17 cellular contexts compared by ENCODE assay signal in genomic region chr17:59388070-59388556, GRCh38. TPM values are rescaled to one million over a fixed set of nuclear protein-coding genes. Genes with fewer than 3 reads are reported as not detected.
DNase-seq lines count a peak whose midpoint lies in the region; ATAC-seq and TF ChIP-seq lines count a peak whose summit lies in the region.
"Had no signal": no experiment of that assay in that cellular context is flagged by ENCODE, and none has a peak within 500 bp of the region (broad histone marks: within the 10 kb centered on the region; RNA-seq: fewer than 3 reads in every experiment).

No MANE protein-coding gene starts in this region.

- H3K56ac ChIP-seq in mesendoderm (ENCODE audit: low read length), result no peak overlapping the region

- H3K4me1 ChIP-seq in parathyroid adenoma, result peaks cover 28% of the 10 kb centered on the region
- peaks cover 0 to 6% of the 10 kb centered on the region in 2 donors for H3K4me1 ChIP-seq in uterus
- no peaks in the 10 kb centered on the region for H3K4me1 ChIP-seq in upper lobe of right lung
- no peaks in the 10 kb centered on the region for H3K4me1 ChIP-seq in mesendoderm (ENCODE audit: control insufficient read depth, low read depth, low read length)
- H3K4me1 ChIP-seq: A549 had no signal

- no peak overlapping the region for H2AK5ac ChIP-seq in mesendoderm (ENCODE audit: low read length)

- no peak overlapping the region for H3K18ac ChIP-seq in mesendoderm (ENCODE audit: low read length)

- no peak for TF ChIP-seq CTCF in parathyroid adenoma (IDR thresholded peaks at IDR 0.05)
- TF ChIP-seq CTCF in uterus (IDR thresholded peaks at IDR 0.05), result no peak
- TF ChIP-seq CTCF in upper lobe of right lung (IDR thresholded peaks at IDR 0.05), result no peak

- intact Hi-C loops in Right ventricle myocardium superior (cut with DNase I), result no loop called here
- intact Hi-C loops in Right ventricle myocardium inferior (cut with DNase I), result no loop called here
- intact Hi-C loops in uterus (cut with DNase I; ENCODE audit: low total_unique reads), result no loop called here
- intact Hi-C loops in upper lobe of right lung (cut with DNase I), result no loop called here

- H3K4ac ChIP-seq in mesendoderm (ENCODE audit: low read depth, low read length), result no peak overlapping the region

- H3K4me2 ChIP-seq in parathyroid adenoma (ENCODE audit: low read length) (no peak overlapping the region), mesendoderm (ENCODE audit: low read length) (no peak overlapping the region)
- H3K4me2 ChIP-seq: A549 had no signal

- ATAC-seq in Right ventricle myocardium superior (ENCODE audit: poor library complexity) (peak; percentile 31), Right ventricle myocardium inferior (no peak), upper lobe of right lung (no peak)
- ATAC-seq: activated T-helper 17 cell treated with anti-CD3 and anti-CD28 coated beads, Interleukin-2, amount 50 U/mL, for 72 hours had no signal

- H4K5ac ChIP-seq in mesendoderm (ENCODE audit: low read length), result no peak overlapping the region

- no peak overlapping the region for H3K4me3 ChIP-seq in parathyroid adenoma (ENCODE audit: low read depth, low read length)
- H3K4me3 ChIP-seq in uterus, result no peak overlapping the region
- no peak overlapping the region for H3K4me3 ChIP-seq in upper lobe of right lung
- no peak overlapping the region for H3K4me3 ChIP-seq in mesendoderm (ENCODE audit: low read length)
- H3K4me3 ChIP-seq: A549, GM23248, tibial nerve had no signal

- no CpG with 5 or more reads among the region's 9 CpGs for WGBS in mesendoderm (ENCODE audit: extremely low coverage, insufficient coverage, low lambda C conversion rate)

- H3K23ac ChIP-seq in mesendoderm (ENCODE audit: low read length), result no peak overlapping the region

- no peaks in the 10 kb centered on the region for H3K79me1 ChIP-seq in mesendoderm (ENCODE audit: low read length)

- H3K27me3 ChIP-seq in parathyroid adenoma (ENCODE audit: control insufficient read depth, insufficient read depth, low read length) (no peaks in the 10 kb centered on the region), uterus (no peaks in the 10 kb centered on the region), upper lobe of right lung (no peaks in the 10 kb centered on the region), mesendoderm (ENCODE audit: insufficient read depth, low read length, poor library complexity) (no peaks in the 10 kb centered on the region)
- H3K27me3 ChIP-seq: tibial nerve had no signal

- no peaks in the 10 kb centered on the region for H3K36me3 ChIP-seq in parathyroid adenoma (ENCODE audit: control insufficient read depth, insufficient read depth, low read length)
- H3K36me3 ChIP-seq in uterus, result no peaks in the 10 kb centered on the region
- peaks cover 31% of the 10 kb centered on the region for H3K36me3 ChIP-seq in upper lobe of right lung
- no peaks in the 10 kb centered on the region for H3K36me3 ChIP-seq in mesendoderm (ENCODE audit: control insufficient read depth, insufficient read depth, low read length)

- H3K9me3 ChIP-seq in parathyroid adenoma (ENCODE audit: control insufficient read depth, low read length), result no peaks in the 10 kb centered on the region
- no peaks in the 10 kb centered on the region for H3K9me3 ChIP-seq in uterus
- no peaks in the 10 kb centered on the region for H3K9me3 ChIP-seq in upper lobe of right lung
- H3K9me3 ChIP-seq: A549, tibial nerve had no signal

- no peak for TF ChIP-seq POLR2A in uterus (IDR thresholded peaks at IDR 0.05)

- peak overlapping the region; percentile 83 for H3K27ac ChIP-seq in parathyroid adenoma
- peak overlapping the region; percentile 20 to 53 for H3K27ac ChIP-seq in uterus
- H3K27ac ChIP-seq in upper lobe of right lung, result no peak overlapping the region
- H3K27ac ChIP-seq in mesendoderm (ENCODE audit: low read depth, low read length), result no peak overlapping the region
- H3K27ac ChIP-seq: A549, GM23248, VCaP had no signal

- no peak overlapping the region for H2BK15ac ChIP-seq in mesendoderm (replicated peaks; ENCODE audit: low read depth)

- no peak overlapping the region for H4K8ac ChIP-seq in mesendoderm (ENCODE audit: low read depth, low read length)

- H2BK120ac ChIP-seq in mesendoderm (ENCODE audit: low read depth, low read length), result no peak overlapping the region

- no peak overlapping the region for H2BK5ac ChIP-seq in mesendoderm (ENCODE audit: low read length)

- H3K9ac ChIP-seq in parathyroid adenoma, result no peak overlapping the region
- no peak overlapping the region for H3K9ac ChIP-seq in mesendoderm (ENCODE audit: low read length)
- H3K9ac ChIP-seq: GM23248 had no signal

- H3K79me2 ChIP-seq in parathyroid adenoma (peaks cover 46% of the 10 kb centered on the region), mesendoderm (ENCODE audit: control insufficient read depth, insufficient read depth, low read length) (no peaks in the 10 kb centered on the region)

- H2AFZ ChIP-seq in parathyroid adenoma, result no peak overlapping the region
- H2AFZ ChIP-seq: GM23248 had no signal

- no peak for DNase-seq in Right ventricle myocardium superior
- no peak for DNase-seq in Right ventricle myocardium inferior (ENCODE audit: missing footprints)
- peak; percentile 10 for DNase-seq in globus pallidus (ENCODE audit: low spot score)
- no peak for DNase-seq in uterus
- DNase-seq in upper lobe of right lung, result no peak
- DNase-seq in effector CD8-positive, alpha-beta T cell (lab: John Stamatoyannopoulos, UW), result no peak
- DNase-seq in mesendoderm, result no peak
- DNase-seq: activated CD8-positive, alpha-beta memory T cell treated with anti-CD3 and anti-CD28 coated beads for 24 hours; CD4-positive, alpha-beta T cell; NCI-H187 treated with DMSO at 0.1 percent for 48 hours; SW 1271 had no signal

RNA-seq across cellular contexts. Expression of gene YPEL2, which starts 56.7 kb away (rescaled TPM):
- 28.9 TPM for total RNA-seq in Right ventricle myocardium superior
- total RNA-seq in Right ventricle myocardium inferior, result 32.7 TPM
- 10 to 100 TPM; 21.2 to 91.7 (median 25.0) TPM for total RNA-seq in uterus
- total RNA-seq in upper lobe of right lung, result 19.6 TPM
- polyA plus RNA-seq in mesendoderm (2013, experiment 1 of 2), result 3.5 TPM
- polyA plus RNA-seq in mesendoderm (2013, experiment 2 of 2), result 2.9 TPM

Comparison
In these comparisons a context has a peak if more than half of its experiments do, and no peak if none do; other contexts are left out.
1. H3K27ac ChIP-seq: peak in parathyroid adenoma (single experiment) and uterus (2 of 2); none in upper lobe of right lung (single experiment) and mesendoderm (single experiment).